Comparison of ENCODE assay signal across 1 cellular context in the genomic region with DNA sequence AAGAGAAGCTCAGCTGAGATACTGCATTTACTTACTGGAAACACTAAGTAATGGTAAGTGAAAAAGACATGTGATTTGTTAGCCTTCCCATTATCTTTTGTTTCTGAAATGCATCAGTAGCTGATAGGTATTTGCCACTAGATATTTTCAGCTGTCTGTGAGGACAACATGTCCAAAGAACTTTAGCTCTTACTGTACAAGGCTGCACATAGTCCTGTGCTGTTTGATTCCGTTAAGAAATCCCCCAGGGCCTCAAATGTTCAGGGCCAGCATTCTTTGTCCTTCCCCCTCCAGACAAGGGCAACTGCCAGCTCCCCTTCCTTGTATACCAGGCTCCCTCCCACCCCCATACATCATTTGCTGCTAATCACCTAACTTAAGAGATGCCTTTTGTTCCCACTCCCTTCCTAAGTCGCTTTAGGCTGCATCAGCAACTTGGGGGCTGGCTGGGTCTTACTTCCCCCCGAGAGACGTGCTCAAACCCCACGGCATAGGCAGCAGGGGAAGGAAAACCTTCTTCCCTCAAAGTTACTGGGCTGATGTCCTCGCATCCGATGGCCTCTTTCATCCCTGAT.
TF ChIP-seq lines count a peak whose summit lies in the region.

No MANE protein-coding gene starts in this region.

TF ChIP-seq in WTC11, 78 proteins besides CTCF, POLR2A, EP300 and RAD21 (continued from another document):
- TF ChIP-seq, protein P1, sequence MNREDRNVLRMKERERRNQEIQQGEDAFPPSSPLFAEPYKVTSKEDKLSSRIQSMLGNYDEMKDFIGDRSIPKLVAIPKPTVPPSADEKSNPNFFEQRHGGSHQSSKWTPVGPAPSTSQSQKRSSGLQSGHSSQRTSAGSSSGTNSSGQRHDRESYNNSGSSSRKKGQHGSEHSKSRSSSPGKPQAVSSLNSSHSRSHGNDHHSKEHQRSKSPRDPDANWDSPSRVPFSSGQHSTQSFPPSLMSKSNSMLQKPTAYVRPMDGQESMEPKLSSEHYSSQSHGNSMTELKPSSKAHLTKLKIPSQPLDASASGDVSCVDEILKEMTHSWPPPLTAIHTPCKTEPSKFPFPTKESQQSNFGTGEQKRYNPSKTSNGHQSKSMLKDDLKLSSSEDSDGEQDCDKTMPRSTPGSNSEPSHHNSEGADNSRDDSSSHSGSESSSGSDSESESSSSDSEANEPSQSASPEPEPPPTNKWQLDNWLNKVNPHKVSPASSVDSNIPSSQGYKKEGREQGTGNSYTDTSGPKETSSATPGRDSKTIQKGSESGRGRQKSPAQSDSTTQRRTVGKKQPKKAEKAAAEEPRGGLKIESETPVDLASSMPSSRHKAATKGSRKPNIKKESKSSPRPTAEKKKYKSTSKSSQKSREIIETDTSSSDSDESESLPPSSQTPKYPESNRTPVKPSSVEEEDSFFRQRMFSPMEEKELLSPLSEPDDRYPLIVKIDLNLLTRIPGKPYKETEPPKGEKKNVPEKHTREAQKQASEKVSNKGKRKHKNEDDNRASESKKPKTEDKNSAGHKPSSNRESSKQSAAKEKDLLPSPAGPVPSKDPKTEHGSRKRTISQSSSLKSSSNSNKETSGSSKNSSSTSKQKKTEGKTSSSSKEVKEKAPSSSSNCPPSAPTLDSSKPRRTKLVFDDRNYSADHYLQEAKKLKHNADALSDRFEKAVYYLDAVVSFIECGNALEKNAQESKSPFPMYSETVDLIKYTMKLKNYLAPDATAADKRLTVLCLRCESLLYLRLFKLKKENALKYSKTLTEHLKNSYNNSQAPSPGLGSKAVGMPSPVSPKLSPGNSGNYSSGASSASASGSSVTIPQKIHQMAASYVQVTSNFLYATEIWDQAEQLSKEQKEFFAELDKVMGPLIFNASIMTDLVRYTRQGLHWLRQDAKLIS (CRISPR knock-in tag; IDR thresholded peaks at IDR 0.05; ENCODE audit: borderline replicate concordance): no peak
- TF ChIP-seq, protein P2, sequence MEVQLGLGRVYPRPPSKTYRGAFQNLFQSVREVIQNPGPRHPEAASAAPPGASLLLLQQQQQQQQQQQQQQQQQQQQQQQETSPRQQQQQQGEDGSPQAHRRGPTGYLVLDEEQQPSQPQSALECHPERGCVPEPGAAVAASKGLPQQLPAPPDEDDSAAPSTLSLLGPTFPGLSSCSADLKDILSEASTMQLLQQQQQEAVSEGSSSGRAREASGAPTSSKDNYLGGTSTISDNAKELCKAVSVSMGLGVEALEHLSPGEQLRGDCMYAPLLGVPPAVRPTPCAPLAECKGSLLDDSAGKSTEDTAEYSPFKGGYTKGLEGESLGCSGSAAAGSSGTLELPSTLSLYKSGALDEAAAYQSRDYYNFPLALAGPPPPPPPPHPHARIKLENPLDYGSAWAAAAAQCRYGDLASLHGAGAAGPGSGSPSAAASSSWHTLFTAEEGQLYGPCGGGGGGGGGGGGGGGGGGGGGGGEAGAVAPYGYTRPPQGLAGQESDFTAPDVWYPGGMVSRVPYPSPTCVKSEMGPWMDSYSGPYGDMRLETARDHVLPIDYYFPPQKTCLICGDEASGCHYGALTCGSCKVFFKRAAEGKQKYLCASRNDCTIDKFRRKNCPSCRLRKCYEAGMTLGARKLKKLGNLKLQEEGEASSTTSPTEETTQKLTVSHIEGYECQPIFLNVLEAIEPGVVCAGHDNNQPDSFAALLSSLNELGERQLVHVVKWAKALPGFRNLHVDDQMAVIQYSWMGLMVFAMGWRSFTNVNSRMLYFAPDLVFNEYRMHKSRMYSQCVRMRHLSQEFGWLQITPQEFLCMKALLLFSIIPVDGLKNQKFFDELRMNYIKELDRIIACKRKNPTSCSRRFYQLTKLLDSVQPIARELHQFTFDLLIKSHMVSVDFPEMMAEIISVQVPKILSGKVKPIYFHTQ (CRISPR knock-in tag; IDR thresholded peaks at IDR 0.05): no peak
- TF ChIP-seq ZNF416 (CRISPR knock-in tag; IDR thresholded peaks at IDR 0.05) (no peak), SMAD3 (CRISPR knock-in tag; IDR thresholded peaks at IDR 0.05; ENCODE audit: borderline replicate concordance) (no peak), ZNF281 (CRISPR knock-in tag; IDR thresholded peaks at IDR 0.05) (no peak), RORB (CRISPR knock-in tag; IDR thresholded peaks at IDR 0.05) (no peak), ZNF671 (CRISPR knock-in tag; IDR thresholded peaks at IDR 0.05) (no peak), ZNF263 (CRISPR knock-in tag; IDR thresholded peaks at IDR 0.05; ENCODE audit: low read depth) (no peak), HMGXB4 (CRISPR knock-in tag; IDR thresholded peaks at IDR 0.05) (no peak), MLX (CRISPR knock-in tag; IDR thresholded peaks at IDR 0.05) (no peak), GRHL2 (CRISPR knock-in tag; IDR thresholded peaks at IDR 0.05; ENCODE audit: insufficient replicate concordance, severe bottlenecking) (no peak), NFYB (CRISPR knock-in tag; conservative IDR thresholded peaks at IDR 0.05; ENCODE audit: low read depth) (no peak), CBFB (CRISPR knock-in tag; IDR thresholded peaks at IDR 0.05; ENCODE audit: low read depth) (no peak), NR2C2 (CRISPR knock-in tag; IDR thresholded peaks at IDR 0.05) (no peak), MXD4 (CRISPR knock-in tag; IDR thresholded peaks at IDR 0.05; ENCODE audit: borderline replicate concordance) (no peak)
- TF ChIP-seq, protein P3, sequence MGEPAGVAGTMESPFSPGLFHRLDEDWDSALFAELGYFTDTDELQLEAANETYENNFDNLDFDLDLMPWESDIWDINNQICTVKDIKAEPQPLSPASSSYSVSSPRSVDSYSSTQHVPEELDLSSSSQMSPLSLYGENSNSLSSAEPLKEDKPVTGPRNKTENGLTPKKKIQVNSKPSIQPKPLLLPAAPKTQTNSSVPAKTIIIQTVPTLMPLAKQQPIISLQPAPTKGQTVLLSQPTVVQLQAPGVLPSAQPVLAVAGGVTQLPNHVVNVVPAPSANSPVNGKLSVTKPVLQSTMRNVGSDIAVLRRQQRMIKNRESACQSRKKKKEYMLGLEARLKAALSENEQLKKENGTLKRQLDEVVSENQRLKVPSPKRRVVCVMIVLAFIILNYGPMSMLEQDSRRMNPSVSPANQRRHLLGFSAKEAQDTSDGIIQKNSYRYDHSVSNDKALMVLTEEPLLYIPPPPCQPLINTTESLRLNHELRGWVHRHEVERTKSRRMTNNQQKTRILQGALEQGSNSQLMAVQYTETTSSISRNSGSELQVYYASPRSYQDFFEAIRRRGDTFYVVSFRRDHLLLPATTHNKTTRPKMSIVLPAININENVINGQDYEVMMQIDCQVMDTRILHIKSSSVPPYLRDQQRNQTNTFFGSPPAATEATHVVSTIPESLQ (CRISPR knock-in tag; IDR thresholded peaks at IDR 0.05): no peak
TF ChIP-seq in WTC11: peak in this region for 0.
